ENCODE assay signal across 14 cellular contexts in genomic region chr17:28407130-28407973, GRCh38. TPM values are rescaled to one million over a fixed set of nuclear protein-coding genes. Genes with fewer than 3 reads are reported as not detected.
A peak's percentile ranks its signal among the peaks of the same experiment; 100 is the strongest.
DNase-seq lines count a peak whose midpoint lies in the region; ATAC-seq, FAIRE-seq and TF ChIP-seq lines count a peak whose summit lies in the region.
"Had no signal": no experiment of that assay in that cellular context is flagged by ENCODE, and none has a peak within 500 bp of the region (broad histone marks: within the 10 kb centered on the region; RNA-seq: fewer than 3 reads in every experiment).

No MANE protein-coding gene starts in this region.

- H3K9me3 ChIP-seq in small intestine (ENCODE audit: control insufficient read depth, low read depth): no peaks in the 10 kb centered on the region
- no peaks in the 10 kb centered on the region for H3K9me3 ChIP-seq in smooth muscle cell (replicated peaks; ENCODE audit: low read depth)
- H3K9me3 ChIP-seq: pancreas, tibial artery had no signal

- H3K4me1 ChIP-seq in small intestine (ENCODE audit: control insufficient read depth in 2 of 2, insufficient read depth in 1 of 2, low read depth in 1 of 2, low read length in 1 of 2): peaks cover 0 to 3% of the 10 kb centered on the region in 2 donors
- H3K4me1 ChIP-seq in smooth muscle cell (ENCODE audit: low read depth): peaks cover 6% of the 10 kb centered on the region

- H3K79me2 ChIP-seq in smooth muscle cell (ENCODE audit: low read depth): no peaks in the 10 kb centered on the region

- H3K27me3 ChIP-seq in small intestine (ENCODE audit: control insufficient read depth in 2 of 2, insufficient read depth in 2 of 2, low read length in 2 of 2) (no peaks in the 10 kb centered on the region), smooth muscle cell (ENCODE audit: low read depth) (no peaks in the 10 kb centered on the region)
- H3K27me3 ChIP-seq: pancreas had no signal

- 73 to 85% (median 77%) methylated on average over 5 of the region's 5 CpGs for WGBS in small intestine, 3 donors
- WGBS in smooth muscle cell (ENCODE audit: low lambda C conversion rate): 70% methylated on average over 5 of the region's 5 CpGs

- no peak overlapping the region for H3K4me2 ChIP-seq in smooth muscle cell

- H3K4me3 ChIP-seq in small intestine (ENCODE audit: low read depth in 1 of 2, low read length in 2 of 2) (no peak overlapping the region), smooth muscle cell (no peak overlapping the region)

- H3K9ac ChIP-seq in smooth muscle cell (ENCODE audit: low read depth): no peak overlapping the region

- H3K27ac ChIP-seq in small intestine (ENCODE audit: low read depth in 1 of 2, low read length in 1 of 2) (peak overlapping the region in 1 of 2 donors; percentile 39), caudate nucleus (ENCODE audit: low read depth, low read length) (no peak overlapping the region), smooth muscle cell (ENCODE audit: low read depth) (no peak overlapping the region)
- H3K27ac ChIP-seq: pancreas had no signal

- FAIRE-seq in HTR-8/SVneo (lab: Jason Lieb, UNC): no peak
- FAIRE-seq in small intestine (lab: Jason Lieb, UNC): no peak
- FAIRE-seq: kidney, pancreas had no signal

- DNase-seq in COR-L47 (lab: John Stamatoyannopoulos, UW) (peak; percentile 65), HTR-8/SVneo (ENCODE audit: insufficient read length, low spot score) (peak; percentile 72), SHP77 (lab: John Stamatoyannopoulos, UW) (peak; percentile 22 to 42), iPS-NIHi11 (ENCODE audit: low spot score) (peak; percentile 65), small intestine (no peak), caudate nucleus (lab: John Stamatoyannopoulos, UW) (no peak), smooth muscle cell (lab: John Stamatoyannopoulos, UW; ENCODE audit: unreplicated experiment) (no peak)
- DNase-seq: activated CD4-positive, alpha-beta T cell treated with anti-CD3 and anti-CD28 coated beads, Interleukin-2, amount 10 ng/mL, durations not matched to agents 7 days and 5 days; Calu3; GOT3; kidney; pancreas; tibial artery had no signal

- H4K20me1 ChIP-seq in smooth muscle cell (ENCODE audit: low read depth): no peaks in the 10 kb centered on the region

- no peaks in the 10 kb centered on the region for H3F3A ChIP-seq in smooth muscle cell (ENCODE audit: low read depth)

- H3K36me3 ChIP-seq in small intestine (ENCODE audit: control insufficient read depth in 2 of 2, insufficient read depth in 2 of 2, low read length in 2 of 2): no peaks in the 10 kb centered on the region
- no peaks in the 10 kb centered on the region for H3K36me3 ChIP-seq in smooth muscle cell (ENCODE audit: low read depth)
- H3K36me3 ChIP-seq: pancreas had no signal

- no peak for ATAC-seq in GM19395 (IDR thresholded peaks at IDR 0.05; ENCODE audit: unreplicated experiment)

- no peak overlapping the region for H2AFZ ChIP-seq in smooth muscle cell (ENCODE audit: low read depth)

- no peak for TF ChIP-seq CTCF in smooth muscle cell (IDR thresholded peaks at IDR 0.05; ENCODE audit: borderline replicate concordance, insufficient read depth, poor library complexity, severe bottlenecking)

RNA-seq across cellular contexts. Expression of gene SLC46A1, which starts 1.3 kb away (rescaled TPM):
- polyA plus RNA-seq in small intestine (100 to 1,000 TPM in 1 of 3 donors, 10 to 100 TPM in 2; 11.0 to 147 (median 81.1) TPM), smooth muscle cell (7.0 and 10.3 TPM in 2 replicates)
- 5.1 and 20.9 TPM in 2 replicates for total RNA-seq in smooth muscle cell

RNA-seq across cellular contexts. Expression of gene SARM1, which starts 35.9 kb away (rescaled TPM):
- polyA plus RNA-seq in small intestine (10 to 100 TPM in 2 of 3 donors, 1 to 10 TPM in 1; 8.9 to 11.4 (median 10.5) TPM), smooth muscle cell (8.3 and 8.7 TPM in 2 replicates)
- 8.2 and 13.4 TPM in 2 replicates for total RNA-seq in smooth muscle cell

RNA-seq across cellular contexts. Expression of gene VTN, which starts 37.2 kb away (rescaled TPM):
- polyA plus RNA-seq in small intestine (1 to 10 TPM; 1.3 to 2.4 (median 2.0) TPM), smooth muscle cell (71.2 and 90.3 TPM in 2 replicates)
- 60.3 and 90.5 TPM in 2 replicates for total RNA-seq in smooth muscle cell
- total RNA-seq: Calu3 had no signal

RNA-seq across cellular contexts. Expression of gene SEBOX, which starts 42.4 kb away (rescaled TPM):
- not detected for polyA plus RNA-seq in small intestine
- total RNA-seq in smooth muscle cell: not detected in 2 replicates
- not detected in 2 replicates for polyA plus RNA-seq in smooth muscle cell
- total RNA-seq: activated CD4-positive, alpha-beta T cell treated with anti-CD3 and anti-CD28 coated beads, Interleukin-2, amount 10 ng/mL, durations not matched to agents 7 days and 5 days; Calu3; kidney; pancreas had no signal
- polyA plus RNA-seq: pancreas had no signal

RNA-seq across cellular contexts. Expression of gene POLDIP2, which starts 50.0 kb away (rescaled TPM):
- polyA plus RNA-seq in small intestine (10 to 100 TPM; 61.5 to 73.2 (median 64.6) TPM), smooth muscle cell (82.9 and 83.2 TPM in 2 replicates)
- 52.6 and 55.0 TPM in 2 replicates for total RNA-seq in smooth muscle cell

Comparison
In these comparisons a context has a peak if more than half of its experiments do, and no peak if none do; other contexts are left out.
1. DNase-seq: peak in COR-L47 (single experiment), HTR-8/SVneo (single experiment), SHP77 (2 of 2) and iPS-NIHi11 (single experiment); none in small intestine (single experiment), caudate nucleus (0 of 61) and smooth muscle cell (single experiment).
2. RNA of gene VTN, which starts 37.2 kb away (polyA plus RNA-seq): 71.2 to 90.3 TPM in smooth muscle cell; 1.3 to 2.4 TPM in small intestine; every median in the first group is over 10 times any median in the second.